In the genomic region with DNA sequence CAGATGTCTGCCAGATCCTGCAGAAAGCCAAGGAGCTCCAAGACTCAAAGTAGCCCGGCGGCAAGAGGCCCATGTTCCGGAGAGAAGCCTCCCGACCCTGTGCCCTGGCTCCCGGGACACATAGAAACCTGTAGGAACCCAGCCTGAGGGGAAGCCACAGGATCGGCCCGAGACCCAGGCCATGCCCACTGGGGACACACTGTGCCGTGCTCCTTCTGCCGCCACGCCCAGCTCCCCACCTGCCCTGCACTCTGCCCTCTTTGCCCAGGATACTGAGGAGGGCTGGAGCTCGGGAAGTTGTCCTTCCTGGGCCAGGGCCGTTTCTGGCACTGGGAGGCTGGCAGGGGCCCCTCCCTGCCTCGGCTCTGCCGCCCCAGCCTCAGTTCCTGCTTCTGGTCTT, we compare ENCODE assay signal across 9 cellular contexts.
"Had no signal": no experiment of that assay in that cellular context is flagged by ENCODE, and none has a peak within 500 bp of the region (broad histone marks: within the 10 kb centered on the region; RNA-seq: fewer than 3 reads in every experiment).

No MANE protein-coding gene starts in this region.

- H2AFZ ChIP-seq: GM23338 had no signal

- H3K4me2 ChIP-seq: GM23338 had no signal

- H3K9me3 Mint-ChIP-seq: GM23338, HFFc6, IgD-negative memory B cell had no signal

- H3K4me3 Mint-ChIP-seq: GM23338, HFFc6, IgD-negative memory B cell had no signal

- H3K9me3 ChIP-seq: HAP-1 had no signal

- FAIRE-seq: H1, H54, HTR-8/SVneo had no signal

- H3K27me3 Mint-ChIP-seq: IgD-negative memory B cell had no signal

- ATAC-seq: GM23338, HCT116 had no signal

- H3K27ac Mint-ChIP-seq: GM23338, HFFc6, IgD-negative memory B cell had no signal

- H3K4me3 ChIP-seq: GM23338, HAP-1 had no signal

- DNase-seq: HFFc6, KBM-7 had no signal

- H3K4me1 Mint-ChIP-seq: GM23338 had no signal

- H3K4me1 ChIP-seq: HAP-1 had no signal
